Comparison of ENCODE assay signal across 1 cellular context in the genomic region with DNA sequence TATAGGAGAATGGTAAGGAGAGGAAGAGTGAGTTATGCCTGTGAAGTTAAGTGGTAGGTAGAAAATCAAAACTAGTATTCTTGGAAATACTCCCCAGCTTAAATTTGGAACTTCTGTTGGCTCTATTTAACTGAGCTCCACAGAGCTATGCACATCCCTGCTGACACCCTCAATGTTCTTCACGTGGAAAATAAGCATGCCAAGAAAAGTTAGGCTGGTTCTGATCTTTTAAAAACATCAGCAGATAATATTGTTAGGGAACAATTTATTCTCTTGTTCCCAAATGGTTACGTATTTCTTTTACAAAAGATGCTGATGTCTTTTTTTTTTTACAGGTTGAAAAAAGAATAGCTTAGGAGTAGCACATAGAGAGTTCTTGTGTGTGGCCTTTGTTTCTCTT.
TF ChIP-seq lines count a peak whose summit lies in the region.

No MANE protein-coding gene starts in this region.

TF ChIP-seq in GM23338, 12 proteins besides CTCF, POLR2A, EP300 and RAD21:
- TF ChIP-seq, protein P1, sequence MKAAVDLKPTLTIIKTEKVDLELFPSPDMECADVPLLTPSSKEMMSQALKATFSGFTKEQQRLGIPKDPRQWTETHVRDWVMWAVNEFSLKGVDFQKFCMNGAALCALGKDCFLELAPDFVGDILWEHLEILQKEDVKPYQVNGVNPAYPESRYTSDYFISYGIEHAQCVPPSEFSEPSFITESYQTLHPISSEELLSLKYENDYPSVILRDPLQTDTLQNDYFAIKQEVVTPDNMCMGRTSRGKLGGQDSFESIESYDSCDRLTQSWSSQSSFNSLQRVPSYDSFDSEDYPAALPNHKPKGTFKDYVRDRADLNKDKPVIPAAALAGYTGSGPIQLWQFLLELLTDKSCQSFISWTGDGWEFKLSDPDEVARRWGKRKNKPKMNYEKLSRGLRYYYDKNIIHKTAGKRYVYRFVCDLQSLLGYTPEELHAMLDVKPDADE (IDR thresholded peaks at IDR 0.05) = no peak
- TF ChIP-seq REST (IDR thresholded peaks at IDR 0.05; ENCODE audit: unreplicated experiment) (no peak), JUNB (IDR thresholded peaks at IDR 0.05; ENCODE audit: unreplicated experiment) (no peak), ZNF114 (CRISPR knock-in tag; IDR thresholded peaks at IDR 0.05) (no peak), CREB1 (CRISPR knock-in tag; IDR thresholded peaks at IDR 0.05; ENCODE audit: low read depth) (no peak), EZH2 (IDR thresholded peaks at IDR 0.05; ENCODE audit: low read depth, unreplicated experiment) (no peak), STAT1 (IDR thresholded peaks at IDR 0.05; ENCODE audit: unreplicated experiment) (no peak), POLR2AphosphoS5 (IDR thresholded peaks at IDR 0.05; ENCODE audit: low read depth) (no peak), NANOG (IDR thresholded peaks at IDR 0.05; ENCODE audit: borderline replicate concordance) (no peak), EZH2phosphoT487 (IDR thresholded peaks at IDR 0.05; ENCODE audit: unreplicated experiment) (no peak), ZNF331 (CRISPR knock-in tag; IDR thresholded peaks at IDR 0.05; ENCODE audit: low read depth) (no peak)
- TF ChIP-seq, protein P2, sequence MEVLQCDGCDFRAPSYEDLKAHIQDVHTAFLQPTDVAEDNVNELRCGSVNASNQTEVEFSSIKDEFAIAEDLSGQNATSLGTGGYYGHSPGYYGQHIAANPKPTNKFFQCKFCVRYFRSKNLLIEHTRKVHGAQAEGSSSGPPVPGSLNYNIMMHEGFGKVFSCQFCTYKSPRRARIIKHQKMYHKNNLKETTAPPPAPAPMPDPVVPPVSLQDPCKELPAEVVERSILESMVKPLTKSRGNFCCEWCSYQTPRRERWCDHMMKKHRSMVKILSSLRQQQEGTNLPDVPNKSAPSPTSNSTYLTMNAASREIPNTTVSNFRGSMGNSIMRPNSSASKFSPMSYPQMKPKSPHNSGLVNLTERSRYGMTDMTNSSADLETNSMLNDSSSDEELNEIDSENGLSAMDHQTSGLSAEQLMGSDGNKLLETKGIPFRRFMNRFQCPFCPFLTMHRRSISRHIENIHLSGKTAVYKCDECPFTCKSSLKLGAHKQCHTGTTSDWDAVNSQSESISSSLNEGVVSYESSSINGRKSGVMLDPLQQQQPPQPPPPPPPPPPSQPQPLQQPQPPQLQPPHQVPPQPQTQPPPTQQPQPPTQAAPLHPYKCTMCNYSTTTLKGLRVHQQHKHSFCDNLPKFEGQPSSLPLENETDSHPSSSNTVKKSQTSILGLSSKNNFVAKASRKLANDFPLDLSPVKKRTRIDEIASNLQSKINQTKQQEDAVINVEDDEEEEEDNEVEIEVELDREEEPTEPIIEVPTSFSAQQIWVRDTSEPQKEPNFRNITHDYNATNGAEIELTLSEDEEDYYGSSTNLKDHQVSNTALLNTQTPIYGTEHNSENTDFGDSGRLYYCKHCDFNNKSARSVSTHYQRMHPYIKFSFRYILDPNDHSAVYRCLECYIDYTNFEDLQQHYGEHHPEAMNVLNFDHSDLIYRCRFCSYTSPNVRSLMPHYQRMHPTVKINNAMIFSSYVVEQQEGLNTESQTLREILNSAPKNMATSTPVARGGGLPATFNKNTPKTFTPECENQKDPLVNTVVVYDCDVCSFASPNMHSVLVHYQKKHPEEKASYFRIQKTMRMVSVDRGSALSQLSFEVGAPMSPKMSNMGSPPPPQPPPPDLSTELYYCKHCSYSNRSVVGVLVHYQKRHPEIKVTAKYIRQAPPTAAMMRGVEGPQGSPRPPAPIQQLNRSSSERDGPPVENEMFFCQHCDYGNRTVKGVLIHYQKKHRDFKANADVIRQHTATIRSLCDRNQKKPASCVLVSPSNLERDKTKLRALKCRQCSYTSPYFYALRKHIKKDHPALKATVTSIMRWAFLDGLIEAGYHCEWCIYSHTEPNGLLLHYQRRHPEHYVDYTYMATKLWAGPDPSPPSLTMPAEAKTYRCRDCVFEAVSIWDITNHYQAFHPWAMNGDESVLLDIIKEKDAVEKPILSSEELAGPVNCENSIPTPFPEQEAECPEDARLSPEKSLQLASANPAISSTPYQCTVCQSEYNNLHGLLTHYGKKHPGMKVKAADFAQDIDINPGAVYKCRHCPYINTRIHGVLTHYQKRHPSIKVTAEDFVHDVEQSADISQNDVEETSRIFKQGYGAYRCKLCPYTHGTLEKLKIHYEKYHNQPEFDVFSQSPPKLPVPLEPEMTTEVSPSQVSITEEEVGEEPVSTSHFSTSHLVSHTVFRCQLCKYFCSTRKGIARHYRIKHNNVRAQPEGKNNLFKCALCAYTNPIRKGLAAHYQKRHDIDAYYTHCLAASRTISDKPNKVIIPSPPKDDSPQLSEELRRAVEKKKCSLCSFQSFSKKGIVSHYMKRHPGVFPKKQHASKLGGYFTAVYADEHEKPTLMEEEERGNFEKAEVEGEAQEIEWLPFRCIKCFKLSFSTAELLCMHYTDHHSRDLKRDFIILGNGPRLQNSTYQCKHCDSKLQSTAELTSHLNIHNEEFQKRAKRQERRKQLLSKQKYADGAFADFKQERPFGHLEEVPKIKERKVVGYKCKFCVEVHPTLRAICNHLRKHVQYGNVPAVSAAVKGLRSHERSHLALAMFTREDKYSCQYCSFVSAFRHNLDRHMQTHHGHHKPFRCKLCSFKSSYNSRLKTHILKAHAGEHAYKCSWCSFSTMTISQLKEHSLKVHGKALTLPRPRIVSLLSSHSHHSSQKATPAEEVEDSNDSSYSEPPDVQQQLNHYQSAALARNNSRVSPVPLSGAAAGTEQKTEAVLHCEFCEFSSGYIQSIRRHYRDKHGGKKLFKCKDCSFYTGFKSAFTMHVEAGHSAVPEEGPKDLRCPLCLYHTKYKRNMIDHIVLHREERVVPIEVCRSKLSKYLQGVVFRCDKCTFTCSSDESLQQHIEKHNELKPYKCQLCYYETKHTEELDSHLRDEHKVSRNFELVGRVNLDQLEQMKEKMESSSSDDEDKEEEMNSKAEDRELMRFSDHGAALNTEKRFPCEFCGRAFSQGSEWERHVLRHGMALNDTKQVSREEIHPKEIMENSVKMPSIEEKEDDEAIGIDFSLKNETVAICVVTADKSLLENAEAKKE (CRISPR knock-in tag; IDR thresholded peaks at IDR 0.05) = no peak
